9 cellular contexts compared by ENCODE assay signal in genomic region chr6:158207452-158207788, GRCh38.
DNase-seq lines count a peak whose midpoint lies in the region; ATAC-seq lines count a peak whose summit lies in the region.
"Had no signal": no experiment of that assay in that cellular context is flagged by ENCODE, and none has a peak within 500 bp of the region (broad histone marks: within the 10 kb centered on the region; RNA-seq: fewer than 3 reads in every experiment).

No MANE protein-coding gene starts in this region.

- peaks cover 5% of the 10 kb centered on the region for H3K27me3 Mint-ChIP-seq in activated naive CD8-positive, alpha-beta T cell

- H3K36me3 Mint-ChIP-seq in activated naive CD8-positive, alpha-beta T cell, result no peaks in the 10 kb centered on the region

- peak; percentile 46 for DNase-seq in stimulated activated CD4-positive, alpha-beta T cell treated with anti-CD3 and anti-CD28 coated beads, Interleukin-1b, Interleukin-23, amount 100 ng/mL, for 48 hours
- DNase-seq in stimulated activated CD4-positive, alpha-beta T cell treated with anti-CD3 and anti-CD28 coated beads, Interleukin-12 subunit alpha, Interleukin-12 subunit beta, amount 100 ng/mL, for 4 hours, result no peak
- DNase-seq in NCI-H524 treated with DMSO at 0.1 percent for 48 hours (lab: John Stamatoyannopoulos, UW) (no peak), HAP-1 (ENCODE audit: low spot score in 2 of 2) (no peak), globus pallidus (ENCODE audit: low spot score) (no peak), OCI-M1 (lab: John Stamatoyannopoulos, UW) (no peak)
- DNase-seq: Calu3 had no signal

- peak overlapping the region; percentile 79 for H3K27ac Mint-ChIP-seq in activated naive CD8-positive, alpha-beta T cell

- H3K36me3 ChIP-seq in HAP-1 (replicated peaks), result no peaks in the 10 kb centered on the region

- in situ Hi-C loops in HAP-1 (cut with MboI; ENCODE audit: low sequenced_read_pairs), result loop anchor here (25.0 kb wide), 1 partner anchor 405 kb away; no protein-coding TSS in a partner anchor

- peak; percentile 86 for ATAC-seq in HG03139 (IDR thresholded peaks at IDR 0.05; ENCODE audit: unreplicated experiment)

- H3K4me3 Mint-ChIP-seq in activated naive CD8-positive, alpha-beta T cell, result peak overlapping the region; percentile 68

- no peaks in the 10 kb centered on the region for H3K27me3 ChIP-seq in HAP-1 (ENCODE audit: low read depth)

- no peaks in the 10 kb centered on the region for H3K9me3 ChIP-seq in HAP-1

- no peak overlapping the region for H3K4me3 ChIP-seq in HAP-1

- no peaks in the 10 kb centered on the region for H3K9me3 Mint-ChIP-seq in activated naive CD8-positive, alpha-beta T cell (ENCODE audit: low read depth)

- no peaks in the 10 kb centered on the region for H3K4me1 ChIP-seq in HAP-1

- H3K4me1 Mint-ChIP-seq in activated naive CD8-positive, alpha-beta T cell (ENCODE audit: low read depth), result peaks cover 21% of the 10 kb centered on the region
